Comparison of ENCODE assay signal across 1 cellular context in the genomic region with DNA sequence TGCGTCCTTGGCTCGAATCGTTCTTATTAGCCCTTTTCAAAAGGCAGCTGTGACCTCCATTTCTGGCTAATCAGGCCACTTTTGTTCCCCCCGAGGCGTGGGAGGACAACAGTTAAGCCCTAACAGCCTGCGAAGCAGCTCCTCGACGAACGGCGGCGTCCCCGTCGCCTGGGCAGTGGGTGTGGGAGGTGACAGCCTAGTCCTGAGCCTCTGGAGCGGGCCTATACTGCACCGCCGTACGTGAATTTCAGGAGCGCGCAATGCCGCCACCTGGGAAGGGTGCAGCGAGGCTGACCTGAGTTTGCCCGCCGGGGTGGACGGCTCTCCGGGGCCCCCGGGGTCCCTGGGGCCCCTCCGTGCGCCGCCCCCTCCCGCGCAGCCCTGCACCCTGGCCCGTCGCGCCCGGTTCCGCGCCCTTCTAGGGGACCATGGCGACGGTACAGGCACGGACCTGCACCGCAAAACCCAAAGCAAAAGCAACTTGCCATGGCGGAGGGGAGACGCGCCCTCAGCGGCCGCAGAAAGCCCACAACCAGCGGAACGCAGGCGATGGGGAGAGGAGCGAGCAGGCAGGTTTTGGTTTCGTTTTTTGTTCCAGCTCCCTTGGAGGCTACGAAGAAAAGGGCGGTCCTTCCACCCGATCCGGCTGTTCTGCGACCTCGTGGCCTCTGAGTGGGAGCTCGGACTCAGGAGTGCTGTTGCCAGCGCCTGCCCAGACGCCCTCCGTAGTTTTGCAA.
TF ChIP-seq lines count a peak whose summit lies in the region.

TSS of gene RBM43 (minus strand) at position 624 of the 737 bp plus-strand sequence. CDS start at position 488, 136 bp downstream.

TF ChIP-seq in K562, 482 proteins besides CTCF, POLR2A, EP300 and RAD21 (continued from another document and continues in another):
- peak; percentile 43; the same call in 1 of the 2 replicates for TF ChIP-seq SIN3B (IDR thresholded peaks at IDR 0.05; ENCODE audit: low read depth)
- no peak for TF ChIP-seq SMARCE1 (IDR thresholded peaks at IDR 0.05)
- no peak for TF ChIP-seq WHSC1 (IDR thresholded peaks at IDR 0.05; ENCODE audit: low read length)
- TF ChIP-seq ELF2 (CRISPR knock-in tag; IDR thresholded peaks at IDR 0.05), result no peak
- peak; percentile 12; the same call in 1 of the 2 replicates for TF ChIP-seq SOX6 (IDR thresholded peaks at IDR 0.05)
- peak; percentile 45 for TF ChIP-seq KDM5B (IDR thresholded peaks at IDR 0.05; ENCODE audit: insufficient replicate concordance, low read depth, low read length)
- TF ChIP-seq, protein P1, sequence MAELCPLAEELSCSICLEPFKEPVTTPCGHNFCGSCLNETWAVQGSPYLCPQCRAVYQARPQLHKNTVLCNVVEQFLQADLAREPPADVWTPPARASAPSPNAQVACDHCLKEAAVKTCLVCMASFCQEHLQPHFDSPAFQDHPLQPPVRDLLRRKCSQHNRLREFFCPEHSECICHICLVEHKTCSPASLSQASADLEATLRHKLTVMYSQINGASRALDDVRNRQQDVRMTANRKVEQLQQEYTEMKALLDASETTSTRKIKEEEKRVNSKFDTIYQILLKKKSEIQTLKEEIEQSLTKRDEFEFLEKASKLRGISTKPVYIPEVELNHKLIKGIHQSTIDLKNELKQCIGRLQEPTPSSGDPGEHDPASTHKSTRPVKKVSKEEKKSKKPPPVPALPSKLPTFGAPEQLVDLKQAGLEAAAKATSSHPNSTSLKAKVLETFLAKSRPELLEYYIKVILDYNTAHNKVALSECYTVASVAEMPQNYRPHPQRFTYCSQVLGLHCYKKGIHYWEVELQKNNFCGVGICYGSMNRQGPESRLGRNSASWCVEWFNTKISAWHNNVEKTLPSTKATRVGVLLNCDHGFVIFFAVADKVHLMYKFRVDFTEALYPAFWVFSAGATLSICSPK (IDR thresholded peaks at IDR 0.05; ENCODE audit: borderline replicate concordance), result no peak
- TF ChIP-seq BACH1 (tag; IDR thresholded peaks at IDR 0.05), result peak; percentile 13; the same call in 1 of the 2 replicates
- no peak for TF ChIP-seq HNRNPUL1 (IDR thresholded peaks at IDR 0.05; ENCODE audit: low read length)
- peak in 1 of 2 experiments; percentile 16; a peak in 1 of 4 replicates for TF ChIP-seq TBL1XR1 (IDR thresholded peaks at IDR 0.05; ENCODE audit: low read length in 2 of 2)
- no peak for TF ChIP-seq PATZ1 (CRISPR knock-in tag; IDR thresholded peaks at IDR 0.05; ENCODE audit: borderline replicate concordance)
- TF ChIP-seq RFX7 (CRISPR knock-in tag; IDR thresholded peaks at IDR 0.05), result no peak
- TF ChIP-seq ZNF436 (CRISPR knock-in tag; IDR thresholded peaks at IDR 0.05), result no peak
- TF ChIP-seq, protein P2, sequence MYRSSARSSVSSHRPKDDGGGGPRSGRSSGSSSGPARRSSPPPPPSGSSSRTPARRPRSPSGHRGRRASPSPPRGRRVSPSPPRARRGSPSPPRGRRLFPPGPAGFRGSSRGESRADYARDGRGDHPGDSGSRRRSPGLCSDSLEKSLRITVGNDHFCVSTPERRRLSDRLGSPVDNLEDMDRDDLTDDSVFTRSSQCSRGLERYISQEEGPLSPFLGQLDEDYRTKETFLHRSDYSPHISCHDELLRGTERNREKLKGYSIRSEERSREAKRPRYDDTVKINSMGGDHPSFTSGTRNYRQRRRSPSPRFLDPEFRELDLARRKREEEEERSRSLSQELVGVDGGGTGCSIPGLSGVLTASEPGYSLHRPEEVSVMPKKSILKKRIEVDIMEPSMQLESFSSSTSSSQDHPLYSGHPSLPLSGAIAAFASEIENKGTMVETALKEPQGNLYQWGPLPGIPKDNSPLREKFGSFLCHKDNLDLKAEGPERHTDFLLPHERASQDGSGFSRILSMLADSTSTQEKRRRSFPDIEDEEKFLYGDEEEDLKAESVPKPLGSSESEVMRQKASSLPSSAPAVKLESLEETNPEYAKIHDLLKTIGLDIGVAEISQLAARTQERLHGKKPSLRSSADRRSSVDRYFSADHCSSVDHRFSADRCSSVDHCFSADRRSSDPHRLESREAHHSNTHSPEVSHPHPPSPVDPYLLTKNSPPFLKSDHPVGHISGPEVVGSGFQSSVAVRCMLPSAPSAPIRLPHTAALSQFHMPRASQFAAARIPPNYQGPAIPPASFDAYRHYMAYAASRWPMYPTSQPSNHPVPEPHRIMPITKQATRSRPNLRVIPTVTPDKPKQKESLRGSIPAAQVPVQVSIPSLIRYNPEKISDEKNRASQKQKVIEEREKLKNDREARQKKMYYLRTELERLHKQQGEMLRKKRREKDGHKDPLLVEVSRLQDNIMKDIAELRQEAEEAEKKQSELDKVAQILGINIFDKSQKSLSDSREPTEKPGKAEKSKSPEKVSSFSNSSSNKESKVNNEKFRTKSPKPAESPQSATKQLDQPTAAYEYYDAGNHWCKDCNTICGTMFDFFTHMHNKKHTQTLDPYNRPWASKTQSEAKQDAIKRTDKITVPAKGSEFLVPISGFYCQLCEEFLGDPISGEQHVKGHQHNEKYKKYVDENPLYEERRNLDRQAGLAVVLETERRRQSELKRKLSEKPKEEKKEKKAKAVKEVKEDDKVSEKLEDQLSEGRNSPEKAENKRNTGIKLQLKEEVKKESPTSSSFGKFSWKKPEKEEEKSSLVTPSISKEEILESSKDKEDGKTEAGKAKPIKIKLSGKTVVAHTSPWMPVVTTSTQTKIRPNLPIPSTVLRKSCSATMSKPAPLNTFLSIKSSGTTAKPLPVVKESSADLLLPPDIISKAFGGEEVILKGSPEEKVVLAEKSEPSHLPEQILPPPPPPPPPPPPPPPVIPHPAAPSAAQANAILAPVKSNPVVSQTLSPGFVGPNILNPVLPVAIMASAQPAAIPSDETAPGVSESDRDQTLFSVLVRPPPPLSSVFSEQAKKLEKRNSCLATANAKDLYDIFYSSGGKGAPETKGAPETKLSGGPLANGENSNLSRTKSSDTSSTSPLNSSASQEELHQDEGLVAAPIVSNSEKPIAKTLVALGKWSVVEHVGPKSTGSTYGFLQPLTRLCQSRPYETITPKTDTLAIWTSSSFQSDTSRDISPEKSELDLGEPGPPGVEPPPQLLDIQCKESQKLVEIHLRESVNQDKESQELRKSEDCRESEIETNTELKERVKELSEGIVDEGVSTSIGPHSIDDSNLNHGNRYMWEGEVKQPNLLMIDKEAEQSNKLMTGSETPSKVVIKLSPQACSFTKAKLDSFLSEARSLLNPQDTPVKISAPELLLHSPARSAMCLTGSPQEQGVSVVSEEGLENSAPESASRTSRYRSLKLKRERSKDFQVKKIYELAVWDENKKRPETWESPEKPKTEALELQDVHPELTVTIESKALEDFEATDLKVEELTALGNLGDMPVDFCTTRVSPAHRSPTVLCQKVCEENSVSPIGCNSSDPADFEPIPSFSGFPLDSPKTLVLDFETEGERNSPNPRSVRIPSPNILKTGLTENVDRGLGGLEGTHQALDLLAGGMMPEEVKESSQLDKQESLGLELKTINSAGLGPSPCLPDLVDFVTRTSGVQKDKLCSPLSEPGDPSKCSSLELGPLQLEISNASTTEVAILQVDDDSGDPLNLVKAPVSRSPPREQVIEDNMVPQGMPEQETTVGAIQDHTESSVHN (IDR thresholded peaks at IDR 0.05; ENCODE audit: borderline replicate concordance in 1 of 2, low read depth in 1 of 2), result peak in 1 of 2 experiments; percentile 58; a peak in 1 of 4 replicates
- TF ChIP-seq, protein P3, sequence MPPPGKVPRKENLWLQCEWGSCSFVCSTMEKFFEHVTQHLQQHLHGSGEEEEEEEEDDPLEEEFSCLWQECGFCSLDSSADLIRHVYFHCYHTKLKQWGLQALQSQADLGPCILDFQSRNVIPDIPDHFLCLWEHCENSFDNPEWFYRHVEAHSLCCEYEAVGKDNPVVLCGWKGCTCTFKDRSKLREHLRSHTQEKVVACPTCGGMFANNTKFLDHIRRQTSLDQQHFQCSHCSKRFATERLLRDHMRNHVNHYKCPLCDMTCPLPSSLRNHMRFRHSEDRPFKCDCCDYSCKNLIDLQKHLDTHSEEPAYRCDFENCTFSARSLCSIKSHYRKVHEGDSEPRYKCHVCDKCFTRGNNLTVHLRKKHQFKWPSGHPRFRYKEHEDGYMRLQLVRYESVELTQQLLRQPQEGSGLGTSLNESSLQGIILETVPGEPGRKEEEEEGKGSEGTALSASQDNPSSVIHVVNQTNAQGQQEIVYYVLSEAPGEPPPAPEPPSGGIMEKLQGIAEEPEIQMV (tag; conservative IDR thresholded peaks at IDR 0.05; ENCODE audit: low read depth), result no peak
- no peak for TF ChIP-seq ZNF232 (CRISPR knock-in tag; IDR thresholded peaks at IDR 0.05)
- TF ChIP-seq GTF2B (IDR thresholded peaks at IDR 0.05; ENCODE audit: extremely low read depth, insufficient read length), result no peak
- no peak for TF ChIP-seq ZNF140 (CRISPR knock-in tag; IDR thresholded peaks at IDR 0.05)
- TF ChIP-seq ARHGAP35 (IDR thresholded peaks at IDR 0.05; ENCODE audit: partially characterized antibody), result no peak
- TF ChIP-seq, protein P4, sequence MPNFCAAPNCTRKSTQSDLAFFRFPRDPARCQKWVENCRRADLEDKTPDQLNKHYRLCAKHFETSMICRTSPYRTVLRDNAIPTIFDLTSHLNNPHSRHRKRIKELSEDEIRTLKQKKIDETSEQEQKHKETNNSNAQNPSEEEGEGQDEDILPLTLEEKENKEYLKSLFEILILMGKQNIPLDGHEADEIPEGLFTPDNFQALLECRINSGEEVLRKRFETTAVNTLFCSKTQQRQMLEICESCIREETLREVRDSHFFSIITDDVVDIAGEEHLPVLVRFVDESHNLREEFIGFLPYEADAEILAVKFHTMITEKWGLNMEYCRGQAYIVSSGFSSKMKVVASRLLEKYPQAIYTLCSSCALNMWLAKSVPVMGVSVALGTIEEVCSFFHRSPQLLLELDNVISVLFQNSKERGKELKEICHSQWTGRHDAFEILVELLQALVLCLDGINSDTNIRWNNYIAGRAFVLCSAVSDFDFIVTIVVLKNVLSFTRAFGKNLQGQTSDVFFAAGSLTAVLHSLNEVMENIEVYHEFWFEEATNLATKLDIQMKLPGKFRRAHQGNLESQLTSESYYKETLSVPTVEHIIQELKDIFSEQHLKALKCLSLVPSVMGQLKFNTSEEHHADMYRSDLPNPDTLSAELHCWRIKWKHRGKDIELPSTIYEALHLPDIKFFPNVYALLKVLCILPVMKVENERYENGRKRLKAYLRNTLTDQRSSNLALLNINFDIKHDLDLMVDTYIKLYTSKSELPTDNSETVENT (CRISPR knock-in tag; IDR thresholded peaks at IDR 0.05), result no peak
- TF ChIP-seq EHMT2 (IDR thresholded peaks at IDR 0.05), result no peak
- TF ChIP-seq ZFX (CRISPR knock-in tag; IDR thresholded peaks at IDR 0.05), result peak; percentile 91
- TF ChIP-seq HLTF (IDR thresholded peaks at IDR 0.05), result no peak
- no peak for TF ChIP-seq SMARCA5 (IDR thresholded peaks at IDR 0.05)
- no peak for TF ChIP-seq POLR3G (IDR thresholded peaks at IDR 0.05; ENCODE audit: extremely low read depth, insufficient read length, insufficient replicate concordance)
- TF ChIP-seq ZNF644 (tag; IDR thresholded peaks at IDR 0.05; ENCODE audit: low read depth), result no peak
- TF ChIP-seq RAD51 (IDR thresholded peaks at IDR 0.05; ENCODE audit: borderline replicate concordance, low read depth), result peak; percentile 34; the same call in 1 of the 2 replicates
- TF ChIP-seq THRAP3 (IDR thresholded peaks at IDR 0.05; ENCODE audit: borderline replicate concordance), result no peak
- peak; percentile 58 for TF ChIP-seq SUPT5H (IDR thresholded peaks at IDR 0.05)
- no peak for TF ChIP-seq ZNF740 (CRISPR knock-in tag; IDR thresholded peaks at IDR 0.05)
- TF ChIP-seq ZNF740 (tag; IDR thresholded peaks at IDR 0.05), result no peak
- no peak for TF ChIP-seq CREBBP (IDR thresholded peaks at IDR 0.05; ENCODE audit: low read depth, low read length)
- TF ChIP-seq RNF2 (IDR thresholded peaks at IDR 0.05), result peak; percentile 17; the same call in 1 of the 2 replicates
- TF ChIP-seq, protein P5, sequence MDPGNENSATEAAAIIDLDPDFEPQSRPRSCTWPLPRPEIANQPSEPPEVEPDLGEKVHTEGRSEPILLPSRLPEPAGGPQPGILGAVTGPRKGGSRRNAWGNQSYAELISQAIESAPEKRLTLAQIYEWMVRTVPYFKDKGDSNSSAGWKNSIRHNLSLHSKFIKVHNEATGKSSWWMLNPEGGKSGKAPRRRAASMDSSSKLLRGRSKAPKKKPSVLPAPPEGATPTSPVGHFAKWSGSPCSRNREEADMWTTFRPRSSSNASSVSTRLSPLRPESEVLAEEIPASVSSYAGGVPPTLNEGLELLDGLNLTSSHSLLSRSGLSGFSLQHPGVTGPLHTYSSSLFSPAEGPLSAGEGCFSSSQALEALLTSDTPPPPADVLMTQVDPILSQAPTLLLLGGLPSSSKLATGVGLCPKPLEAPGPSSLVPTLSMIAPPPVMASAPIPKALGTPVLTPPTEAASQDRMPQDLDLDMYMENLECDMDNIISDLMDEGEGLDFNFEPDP (CRISPR knock-in tag; IDR thresholded peaks at IDR 0.05), result no peak
- TF ChIP-seq NCOA4 (IDR thresholded peaks at IDR 0.05; ENCODE audit: partially characterized antibody), result no peak
- peak; percentile 52 for TF ChIP-seq SAP30 (IDR thresholded peaks at IDR 0.05; ENCODE audit: borderline replicate concordance, insufficient read depth, low read depth, low read length, poor library complexity, severe bottlenecking)
- TF ChIP-seq ZNF583 (CRISPR knock-in tag; IDR thresholded peaks at IDR 0.05), result no peak
- no peak for TF ChIP-seq SAFB (IDR thresholded peaks at IDR 0.05; ENCODE audit: borderline replicate concordance, low read depth, low read length)
